ENCODE assay signal across 8 cellular contexts in the genomic region with DNA sequence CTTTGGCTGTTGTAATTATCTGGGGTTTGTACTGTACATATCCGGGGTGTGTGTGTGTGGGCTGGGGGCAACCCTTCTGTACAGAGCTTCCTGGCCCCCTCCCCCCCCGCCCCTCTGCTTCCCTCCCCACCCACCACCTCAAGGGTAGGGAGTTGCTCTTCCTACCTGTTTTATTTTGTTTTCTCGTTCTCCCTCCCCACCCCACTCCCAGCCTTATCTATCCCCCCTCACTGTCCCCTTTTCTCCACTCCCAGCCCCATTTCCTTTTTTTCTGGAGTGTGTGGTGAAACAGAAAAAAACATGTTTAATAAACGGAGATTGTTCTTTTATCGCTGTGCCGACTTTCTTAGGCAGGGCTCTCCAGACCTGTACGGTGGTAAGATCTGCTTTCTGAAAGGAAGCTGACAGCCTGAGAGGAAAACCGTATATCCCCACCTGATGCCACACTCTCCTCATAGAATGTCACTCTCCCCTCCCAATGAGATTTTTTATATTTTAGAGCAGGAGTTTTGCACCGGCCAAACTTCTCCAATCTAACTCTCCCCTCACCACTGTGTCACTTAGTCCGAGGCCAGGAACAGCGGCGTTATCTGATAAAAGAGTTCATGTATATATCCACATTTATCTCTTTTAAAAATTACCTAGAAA. TPM values are rescaled to one million over a fixed set of nuclear protein-coding genes. Genes with fewer than 3 reads are reported as not detected.
DNase-seq lines count a peak whose midpoint lies in the region; ATAC-seq, FAIRE-seq and TF ChIP-seq lines count a peak whose summit lies in the region.

No MANE protein-coding gene starts in this region.

- ATAC-seq in memory B cell (ENCODE audit: low read depth) (no peak), HG03280 (IDR thresholded peaks at IDR 0.05; ENCODE audit: unreplicated experiment) (no peak), GM18907 (IDR thresholded peaks at IDR 0.05; ENCODE audit: unreplicated experiment) (no peak)

- intact Hi-C loops in A673 (cut with micrococcal nuclease; ENCODE audit: unreplicated experiment) = no loop called here

- H3K9me3 Mint-ChIP-seq in HFFc6 = no peaks in the 10 kb centered on the region
- no peaks in the 10 kb centered on the region for H3K9me3 Mint-ChIP-seq in memory B cell

- FAIRE-seq in RCC 7860 (lab: Jason Lieb, UNC) = no peak

- in situ Hi-C loops in astrocyte of the spinal cord (cut with HindIII; ENCODE audit: low sequenced_read_pairs) = no loop called here

- H3K4me1 ChIP-seq in A673 (ENCODE audit: insufficient read depth, low read length, poor library complexity, severe bottlenecking) = peaks cover 17% of the 10 kb centered on the region

- H3K36me3 ChIP-seq in A673 (ENCODE audit: insufficient read depth, low read length, poor library complexity, severe bottlenecking) = peaks cover 20% of the 10 kb centered on the region

- H3K4me1 Mint-ChIP-seq in HFFc6 (ENCODE audit: low read depth) (peaks cover 20% of the 10 kb centered on the region), memory B cell (peaks cover 23% of the 10 kb centered on the region)

- H3K4me3 Mint-ChIP-seq in HFFc6 = peak overlapping the region; percentile 91
- H3K4me3 Mint-ChIP-seq in memory B cell = peak overlapping the region; percentile 98

- H3K27ac Mint-ChIP-seq in HFFc6 = peak overlapping the region; percentile 62
- H3K27ac Mint-ChIP-seq in memory B cell = peak overlapping the region; percentile 94

- BruUV-seq in A673 (replicated peaks; lab: Mats Ljungman, UMichigan) = no TSS peak

- peak overlapping the region; percentile 72 for H3K4me3 ChIP-seq in A673 (ENCODE audit: low read depth, low read length, poor library complexity, severe bottlenecking)
- peak overlapping the region; percentile 70 for H3K4me3 ChIP-seq in astrocyte of the spinal cord (ENCODE audit: low read depth, low read length)

- H3K27ac ChIP-seq in A673 (ENCODE audit: low read depth, low read length, poor library complexity, severe bottlenecking) = peak overlapping the region; percentile 53

- peaks cover 11% of the 10 kb centered on the region for H3K36me3 Mint-ChIP-seq in HFFc6 (ENCODE audit: low read depth)
- peaks cover 17% of the 10 kb centered on the region for H3K36me3 Mint-ChIP-seq in memory B cell

- POLR2A ChIA-PET in A673 (lab: Charles Lee; ENCODE audit: low non-redundant PET) = no interaction called here

- TF ChIP-seq CTCF in A673 (conservative IDR thresholded peaks at IDR 0.05; ENCODE audit: low read depth, low read length) (no peak), HFFc6 (IDR thresholded peaks at IDR 0.05) (no peak), astrocyte of the spinal cord (IDR thresholded peaks at IDR 0.05; ENCODE audit: low read depth, low read length) (no peak)

- no peaks in the 10 kb centered on the region for H3K9me3 ChIP-seq in A673 (ENCODE audit: low read depth, low read length, poor library complexity, severe bottlenecking)

- no peaks in the 10 kb centered on the region for H3K27me3 ChIP-seq in A673 (replicated peaks; ENCODE audit: insufficient read depth, low read depth, low read length, poor library complexity)

- no peak for DNase-seq in A673 (ENCODE audit: low spot score)
- DNase-seq in HFFc6 = no peak
- DNase-seq in astrocyte of the spinal cord (ENCODE audit: low read depth, low spot score) = peak; percentile 4
- DNase-seq in memory B cell (ENCODE audit: low spot score in 2 of 2) = no peak
- DNase-seq in RCC 7860 (ENCODE audit: low spot score) = no peak
- no peak for DNase-seq in GM19238 (ENCODE audit: insufficient read length, low spot score)

- H3K27me3 Mint-ChIP-seq in HFFc6 (ENCODE audit: insufficient read depth) (peaks cover 11% of the 10 kb centered on the region), memory B cell (no peaks in the 10 kb centered on the region)

- CTCF ChIA-PET in A673 (lab: Charles Lee) = interaction anchor here (1.2 kb wide), 1 partner anchor 23 kb away, joined by 3 read pairs; no protein-coding TSS in a partner anchor

RNA-seq across cellular contexts. Expression of gene ZBTB9, which starts 0.9 kb away (rescaled TPM):
- 14.6 and 16.9 TPM in 2 replicates for total RNA-seq in A673 (2021)
- 1 to 10 TPM; 6.4 to 9.2 (median 7.6) TPM for total RNA-seq in HFFc6 (2021; fragmentation: NEBNext Ultra II Directional; extraction: Animal tissue kit (Norgen Biotek cat#: 25700))

RNA-seq across cellular contexts. Expression of gene SYNGAP1, which starts 33.6 kb away (rescaled TPM):
- total RNA-seq in A673 (2021) = 77.6 and 78.5 TPM in 2 replicates
- total RNA-seq in HFFc6 (2021; fragmentation: NEBNext Ultra II Directional; extraction: Animal tissue kit (Norgen Biotek cat#: 25700)) = 10 to 100 TPM; 10.5 to 15.0 (median 13.3) TPM

RNA-seq across cellular contexts. Expression of gene CUTA, which starts 35.6 kb away (rescaled TPM):
- 221 and 223 TPM in 2 replicates for total RNA-seq in A673 (2021)
- total RNA-seq in HFFc6 (2021; fragmentation: NEBNext Ultra II Directional; extraction: Animal tissue kit (Norgen Biotek cat#: 25700)) = 100 to 1,000 TPM; 464 to 546 (median 536) TPM

RNA-seq across cellular contexts. Expression of gene PHF1, which starts 42.7 kb away (rescaled TPM):
- 53.5 and 56.1 TPM in 2 replicates for total RNA-seq in A673 (2021)
- total RNA-seq in HFFc6 (2021; fragmentation: NEBNext Ultra II Directional; extraction: Animal tissue kit (Norgen Biotek cat#: 25700)) = 10 to 100 TPM; 43.2 to 52.8 (median 51.4) TPM
